8 cellular contexts compared by ENCODE assay signal in genomic region chr12:104672501-104673265, GRCh38.
A peak's percentile ranks its signal among the peaks of the same experiment; 100 is the strongest.
DNase-seq lines count a peak whose midpoint lies in the region; ATAC-seq, FAIRE-seq and TF ChIP-seq lines count a peak whose summit lies in the region.

No MANE protein-coding gene starts in this region.

- H3K56ac ChIP-seq in H1 (replicated peaks; ENCODE audit: insufficient read length, low read depth, low read length), result no peak overlapping the region

- TF ChIP-seq RAD21 in H1 (IDR thresholded peaks at IDR 0.05 in 1 of 2, conservative IDR thresholded peaks at IDR 0.05 in 1 of 2; ENCODE audit: low read depth in 2 of 2, low read length in 2 of 2), result no peak

- 0 out of 2 replicates have a peak, but pooled peaks cover 5% of the 10 kb centered on the region for H3K36me3 ChIP-seq in BLaER1
- no peaks in the 10 kb centered on the region; a peak in 1 of 8 replicates for H3K36me3 ChIP-seq in H1 (ENCODE audit: control insufficient read depth in 2 of 4, insufficient read depth in 4 of 4, low read length in 3 of 4)

- POLR2A ChIA-PET in H1 (lab: Charles Lee; ENCODE audit: partially characterized antibody), result interaction anchor here (0.9 kb wide), 1 partner anchor 18 kb away, joined by 4 read pairs; no protein-coding TSS in a partner anchor

- H4K91ac ChIP-seq in H1 (replicated peaks; ENCODE audit: insufficient read length, low read length), result no peak overlapping the region

- 82% methylated on average over 10 of the region's 10 CpGs; no CpG with 5 or more reads in 1 of the 2 experiments for WGBS in H1 (ENCODE audit: extremely low coverage in 1 of 2, insufficient coverage in 1 of 2, insufficient read length in 1 of 2, insufficient replicate concordance in 2 of 2, low coverage in 1 of 2, low lambda C conversion rate in 2 of 2, missing lambda C conversion rate in 1 of 2), 2 experiments

- 0 out of 2 replicates have a peak overlapping the region, but pooled peaks have one; percentile 33 for H2BK15ac ChIP-seq in H1 (ENCODE audit: low read length)

- CTCF ChIA-PET in H1 (lab: Charles Lee; ENCODE audit: partially characterized antibody), result interaction anchor here (0.8 to 2.0 kb wide), 3 partner anchors 18 to 378 kb away, joined by 3 to 6 read pairs (median 5); no protein-coding TSS in a partner anchor

- no peak for FAIRE-seq in H1 (lab: Jason Lieb, UNC)

- H3K4me2 ChIP-seq in BLaER1, result peak overlapping the region; percentile 79
- no peak overlapping the region for H3K4me2 ChIP-seq in H1 (ENCODE audit: insufficient read depth in 1 of 2, low read depth in 2 of 2, low read length in 2 of 2)

- no peak overlapping the region for H3K18ac ChIP-seq in H1 (ENCODE audit: extremely low read depth, low read length)

- H2BK120ac ChIP-seq in H1 (replicated peaks; ENCODE audit: low read depth, low read length), result no peak overlapping the region

- no peak overlapping the region for H4K5ac ChIP-seq in H1 (ENCODE audit: insufficient read length, low read depth, low read length)

- no peak for TF ChIP-seq EP300 in H1 (IDR thresholded peaks at IDR 0.05; ENCODE audit: borderline replicate concordance in 1 of 2, low read depth in 2 of 2, low read length in 2 of 2)

- H3K4me1 ChIP-seq in BLaER1 (peaks cover 85% of the 10 kb centered on the region), H1 (replicated peaks in 1 of 4; ENCODE audit: control insufficient read depth in 3 of 4, insufficient read depth in 4 of 4, low read length in 3 of 4) (peaks cover 0 to 15% (median 8%) of the 10 kb centered on the region in 4 experiments; a peak in 6 of 7 replicates)

- H3K27me3 ChIP-seq in BLaER1 (no peaks in the 10 kb centered on the region), H1 (replicated peaks in 1 of 4; ENCODE audit: control insufficient read depth in 3 of 4, extremely low read depth in 1 of 4, insufficient read depth in 3 of 4, low read length in 3 of 4) (no peaks in the 10 kb centered on the region)

- no peak overlapping the region for H3K23ac ChIP-seq in H1 (ENCODE audit: insufficient read length)

- ATAC-seq in omental fat pad (ENCODE audit: low FRiP score) (peak; percentile 71), HG02884 (IDR thresholded peaks at IDR 0.05; ENCODE audit: unreplicated experiment) (no peak), HG03025 (IDR thresholded peaks at IDR 0.05; ENCODE audit: low FRiP score, unreplicated experiment) (no peak)

- H3K9ac ChIP-seq in BLaER1, result no peak overlapping the region
- no peak overlapping the region for H3K9ac ChIP-seq in H1 (replicated peaks in 1 of 4; ENCODE audit: extremely low read depth in 1 of 4, low read depth in 3 of 4, low read length in 3 of 4)

- TF ChIP-seq POLR2A in H1 (IDR thresholded peaks at IDR 0.05; ENCODE audit: control extremely low read depth in 1 of 2, low read depth in 2 of 2, low read length in 2 of 2), result no peak

- no peak overlapping the region for H2BK12ac ChIP-seq in H1 (ENCODE audit: low read depth, low read length)

- no peak overlapping the region for H2BK5ac ChIP-seq in H1 (ENCODE audit: low read depth, low read length)

- no peak overlapping the region; the same call in 1 of the 2 replicates for H2BK20ac ChIP-seq in H1 (ENCODE audit: low read length)

- no peaks in the 10 kb centered on the region for H3K79me1 ChIP-seq in H1 (ENCODE audit: low read depth, low read length)

- H3K23me2 ChIP-seq in H1 (ENCODE audit: low read depth, low read length), result peaks cover 5% of the 10 kb centered on the region; the same call in 1 of the 2 replicates

- no peak overlapping the region for H2AK5ac ChIP-seq in H1 (ENCODE audit: low read depth, low read length)

- H4K8ac ChIP-seq in H1 (ENCODE audit: extremely low read depth, insufficient read depth, low read length), result no peak overlapping the region

- H2AFZ ChIP-seq in H1 (ENCODE audit: low read length), result no peak overlapping the region

- no peak overlapping the region for H3K14ac ChIP-seq in H1 (ENCODE audit: insufficient read length)

- H3K4me3 ChIP-seq in BLaER1 (no peak overlapping the region), H1 (ENCODE audit: extremely low read depth in 1 of 4, insufficient read depth in 2 of 4, low read depth in 3 of 4, low read length in 4 of 4) (no peak overlapping the region)

- H3K4ac ChIP-seq in H1 (replicated peaks; ENCODE audit: insufficient read length, low read depth, low read length), result no peak overlapping the region

- no peaks in the 10 kb centered on the region; a peak in 1 of 4 replicates for H3K79me2 ChIP-seq in H1 (ENCODE audit: control insufficient read depth in 1 of 2, insufficient read depth in 2 of 2, low read length in 2 of 2)

- H4K20me1 ChIP-seq in BLaER1 (peaks cover 100% of the 10 kb centered on the region), H1 (replicated peaks in 1 of 2; ENCODE audit: control insufficient read depth in 1 of 2, insufficient read depth in 2 of 2, low read length in 2 of 2) (peaks cover 0 to 5% of the 10 kb centered on the region in 2 experiments)

- H3K27ac ChIP-seq in BLaER1 (no peak overlapping the region; the same call in 1 of the 2 replicates), H1 (ENCODE audit: low read depth, low read length) (no peak overlapping the region)

- TF ChIP-seq CTCF in H1 (IDR thresholded peaks at IDR 0.05; ENCODE audit: control extremely low read depth in 1 of 3, insufficient read depth in 1 of 3, low read depth in 1 of 3, low read length in 3 of 3) (no peak), omental fat pad (IDR thresholded peaks at IDR 0.05) (no peak), GM10266 (IDR thresholded peaks at IDR 0.05; ENCODE audit: control insufficient read depth, insufficient read depth, low read depth, missing control alignments) (no peak)

- DNase-seq in NCI-H226 (peak; percentile 68), H1 (ENCODE audit: low read depth in 1 of 2, low spot score in 2 of 2) (no peak), omental fat pad (ENCODE audit: low spot score) (no peak), SK-N-DZ (ENCODE audit: low spot score) (no peak), GM10266 (ENCODE audit: extremely low spot score) (no peak)

- H3K9me3 ChIP-seq in BLaER1, result no peaks in the 10 kb centered on the region
- H3K9me3 ChIP-seq in H1 (ENCODE audit: insufficient read depth in 2 of 2, low read depth in 1 of 2, low read length in 1 of 2), result no peaks in the 10 kb centered on the region

TF ChIP-seq in H1, 55 proteins besides CTCF, POLR2A, EP300 and RAD21:
- TF ChIP-seq SAP30 (IDR thresholded peaks at IDR 0.05; ENCODE audit: insufficient read depth, insufficient replicate concordance, low read length) (no peak), SP2 (IDR thresholded peaks at IDR 0.05; ENCODE audit: low read length) (no peak), SIX5 (IDR thresholded peaks at IDR 0.05; ENCODE audit: low read depth, low read length) (no peak), MAFK (IDR thresholded peaks at IDR 0.05; ENCODE audit: low read depth, low read length) (no peak), ASH2L (IDR thresholded peaks at IDR 0.05; ENCODE audit: low read length) (no peak), EZH2 (IDR thresholded peaks at IDR 0.05; ENCODE audit: low read depth, low read length, severe bottlenecking) (no peak), RXRA (IDR thresholded peaks at IDR 0.05; ENCODE audit: insufficient read depth, low read depth, low read length) (no peak), POU5F1 (IDR thresholded peaks at IDR 0.05; ENCODE audit: low read depth, low read length) (no peak), KDM1A (IDR thresholded peaks at IDR 0.05; ENCODE audit: borderline replicate concordance, low read length) (no peak), POLR2AphosphoS5 (IDR thresholded peaks at IDR 0.05; ENCODE audit: low read depth, low read length) (no peak), CBX5 (IDR thresholded peaks at IDR 0.05; ENCODE audit: low read depth, low read length) (no peak), SP1 (IDR thresholded peaks at IDR 0.05; ENCODE audit: low read depth, low read length) (no peak), PHF8 (conservative IDR thresholded peaks at IDR 0.05; ENCODE audit: low read depth, low read length) (no peak), FOSL1 (IDR thresholded peaks at IDR 0.05; ENCODE audit: insufficient read depth, low read depth, low read length) (no peak), CTBP2 (IDR thresholded peaks at IDR 0.05; ENCODE audit: borderline replicate concordance, insufficient read depth, insufficient read length, low read length) (no peak), HDAC2 (IDR thresholded peaks at IDR 0.05; ENCODE audit: borderline replicate concordance in 1 of 2, low read depth in 2 of 2, low read length in 2 of 2) (no peak), MAX (IDR thresholded peaks at IDR 0.05) (no peak)
